8 cellular contexts compared by ENCODE assay signal in the genomic region with DNA sequence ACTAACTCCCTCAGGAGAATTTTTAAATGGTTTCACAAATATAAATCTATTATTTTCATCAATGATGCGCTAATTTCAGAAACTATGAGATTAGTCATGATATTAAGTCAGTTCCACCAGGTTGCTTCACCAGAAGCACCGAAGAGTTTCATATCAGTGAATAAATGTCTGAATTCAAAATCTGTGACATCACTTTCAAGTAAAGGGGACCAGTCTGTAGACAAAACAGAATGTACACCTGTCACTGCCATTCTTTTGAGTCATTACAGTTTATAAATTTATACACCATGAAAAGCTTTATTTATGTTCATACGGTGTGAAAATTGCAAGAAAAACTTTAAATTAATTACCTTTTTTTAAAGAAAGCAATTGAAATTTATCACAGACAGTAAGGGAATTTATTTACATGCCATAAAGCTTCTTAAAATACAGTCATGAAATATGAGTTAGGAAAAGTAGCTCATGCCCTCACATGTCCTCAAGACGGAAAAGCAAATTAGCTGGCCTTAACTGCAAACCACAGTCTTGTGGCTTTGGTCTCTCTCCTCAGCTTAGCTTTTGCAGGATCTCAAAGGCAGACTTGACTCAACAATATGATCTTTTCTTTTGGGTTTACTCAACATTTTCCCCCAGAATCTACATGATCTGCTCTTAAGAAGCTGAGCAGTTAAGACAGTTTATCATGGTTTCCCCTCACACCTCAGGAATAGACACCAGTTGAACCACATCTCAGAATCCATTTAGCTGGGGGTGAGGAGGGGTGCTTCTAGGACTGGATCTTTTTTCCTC.
A peak's percentile ranks its signal among the peaks of the same experiment; 100 is the strongest.
DNase-seq lines count a peak whose midpoint lies in the region; ATAC-seq and TF ChIP-seq lines count a peak whose summit lies in the region.

No MANE protein-coding gene starts in this region.

- POLR2A ChIA-PET in naive thymus-derived CD4-positive, alpha-beta T cell (lab: Charles Lee): no interaction called here

- H3K36me3 Mint-ChIP-seq in activated T-helper 17 cell treated with anti-CD3 and anti-CD28 coated beads, Interleukin-2, amount 50 U/mL, for 72 hours (ENCODE audit: low read depth): no peaks in the 10 kb centered on the region
- H3K36me3 Mint-ChIP-seq in naive thymus-derived CD4-positive, alpha-beta T cell: no peaks in the 10 kb centered on the region

- DNase-seq in GM12865 (ENCODE audit: low read depth) (peak; percentile 81), NCI-H510A (lab: John Stamatoyannopoulos, UW) (no peak), gastrocnemius medialis (no peak), tibial artery (no peak)
- no peak for DNase-seq in naive thymus-derived CD4-positive, alpha-beta T cell

- TF ChIP-seq POLR2A in gastrocnemius medialis (IDR thresholded peaks at IDR 0.05): no peak

- H3K36me3 ChIP-seq in gastrocnemius medialis (no peaks in the 10 kb centered on the region), tibial artery (no peaks in the 10 kb centered on the region)
- H3K36me3 ChIP-seq in naive thymus-derived CD4-positive, alpha-beta T cell (ENCODE audit: control insufficient read depth in 2 of 3, insufficient read depth in 3 of 3, low read length in 3 of 3): no peaks in the 10 kb centered on the region

- no peak overlapping the region for H3K27ac Mint-ChIP-seq in activated T-helper 17 cell treated with anti-CD3 and anti-CD28 coated beads, Interleukin-2, amount 50 U/mL, for 72 hours
- no peak overlapping the region for H3K27ac Mint-ChIP-seq in naive thymus-derived CD4-positive, alpha-beta T cell

- TF ChIP-seq CTCF in GM12865 (IDR thresholded peaks at IDR 0.05; ENCODE audit: insufficient read depth, low read depth, low read length, missing control alignments) (no peak), gastrocnemius medialis (IDR thresholded peaks at IDR 0.05 in 4 of 5, conservative IDR thresholded peaks at IDR 0.05 in 1 of 5) (no peak), tibial artery (IDR thresholded peaks at IDR 0.05) (no peak)

- H3K4me3 ChIP-seq in GM12865 (ENCODE audit: low read depth, low read length) (no peak overlapping the region), gastrocnemius medialis (no peak overlapping the region), tibial artery (no peak overlapping the region)
- no peak overlapping the region for H3K4me3 ChIP-seq in naive thymus-derived CD4-positive, alpha-beta T cell (ENCODE audit: low read length)

- in situ Hi-C loops in gastrocnemius medialis (cut with MboI; ENCODE audit: low sequenced_read_pairs in 4 of 4): no loop called here

- H3K9me3 ChIP-seq in gastrocnemius medialis (no peaks in the 10 kb centered on the region), tibial artery (no peaks in the 10 kb centered on the region)
- H3K9me3 ChIP-seq in naive thymus-derived CD4-positive, alpha-beta T cell (ENCODE audit: control insufficient read depth in 2 of 3, low read length in 3 of 3): no peaks in the 10 kb centered on the region

- intact Hi-C loops in gastrocnemius medialis (cut with DNase I; ENCODE audit: low total_unique reads) (no loop called here), tibial artery (cut with DNase I; ENCODE audit: low total_unique reads) (no loop called here)
- intact Hi-C loops in naive thymus-derived CD4-positive, alpha-beta T cell (cut with micrococcal nuclease): no loop called here

- peak; percentile 90 for ATAC-seq in GM21390 (IDR thresholded peaks at IDR 0.05; ENCODE audit: unreplicated experiment)
- ATAC-seq in HG03342 (IDR thresholded peaks at IDR 0.05; ENCODE audit: unreplicated experiment): peak; percentile 78
- ATAC-seq in activated T-helper 17 cell treated with anti-CD3 and anti-CD28 coated beads, Interleukin-2, amount 50 U/mL, for 72 hours (replicated peaks): peak; percentile 73
- ATAC-seq in gastrocnemius medialis: no peak
- no peak for ATAC-seq in naive thymus-derived CD4-positive, alpha-beta T cell

- H3K9me3 Mint-ChIP-seq in activated T-helper 17 cell treated with anti-CD3 and anti-CD28 coated beads, Interleukin-2, amount 50 U/mL, for 72 hours: no peaks in the 10 kb centered on the region
- H3K9me3 Mint-ChIP-seq in naive thymus-derived CD4-positive, alpha-beta T cell: peaks cover 0 to 4% (median 0%) of the 10 kb centered on the region in 11 donors

- CTCF ChIA-PET in naive thymus-derived CD4-positive, alpha-beta T cell (lab: Charles Lee): no interaction called here

- H3K27me3 ChIP-seq in gastrocnemius medialis (no peaks in the 10 kb centered on the region), tibial artery (no peaks in the 10 kb centered on the region)
- no peaks in the 10 kb centered on the region for H3K27me3 ChIP-seq in naive thymus-derived CD4-positive, alpha-beta T cell (ENCODE audit: control insufficient read depth in 2 of 2, insufficient read depth in 2 of 2, low read length in 2 of 2)

- H3K4me1 ChIP-seq in gastrocnemius medialis (no peaks in the 10 kb centered on the region), tibial artery (peaks cover 0 to 14% (median 9%) of the 10 kb centered on the region in 4 donors)
- H3K4me1 ChIP-seq in naive thymus-derived CD4-positive, alpha-beta T cell (ENCODE audit: control insufficient read depth in 2 of 2, insufficient read depth in 2 of 2, low read length in 2 of 2): no peaks in the 10 kb centered on the region

- H3K27ac ChIP-seq in gastrocnemius medialis: no peak overlapping the region
- H3K27ac ChIP-seq in naive thymus-derived CD4-positive, alpha-beta T cell (ENCODE audit: low read depth, low read length): no peak overlapping the region
- H3K27ac ChIP-seq in tibial artery: no peak overlapping the region

- H3K27me3 Mint-ChIP-seq in activated T-helper 17 cell treated with anti-CD3 and anti-CD28 coated beads, Interleukin-2, amount 50 U/mL, for 72 hours: no peaks in the 10 kb centered on the region
- H3K27me3 Mint-ChIP-seq in naive thymus-derived CD4-positive, alpha-beta T cell: peaks cover 0 to 9% (median 4%) of the 10 kb centered on the region in 5 donors

- H3K4me1 Mint-ChIP-seq in activated T-helper 17 cell treated with anti-CD3 and anti-CD28 coated beads, Interleukin-2, amount 50 U/mL, for 72 hours: no peaks in the 10 kb centered on the region
- peaks cover 0 to 6% (median 0%) of the 10 kb centered on the region in 7 donors for H3K4me1 Mint-ChIP-seq in naive thymus-derived CD4-positive, alpha-beta T cell

- H3K4me3 Mint-ChIP-seq in activated T-helper 17 cell treated with anti-CD3 and anti-CD28 coated beads, Interleukin-2, amount 50 U/mL, for 72 hours: no peak overlapping the region
- H3K4me3 Mint-ChIP-seq in naive thymus-derived CD4-positive, alpha-beta T cell: no peak overlapping the region

Comparison
In these comparisons a context has a peak if more than half of its experiments do, and no peak if none do; other contexts are left out.
1. ATAC-seq: peak in GM21390 (single experiment), HG03342 (single experiment) and activated T-helper 17 cell treated with anti-CD3 and anti-CD28 coated beads, Interleukin-2, amount 50 U/mL, for 72 hours (single experiment); none in gastrocnemius medialis (0 of 2) and naive thymus-derived CD4-positive, alpha-beta T cell (single experiment).